In the genomic region with DNA sequence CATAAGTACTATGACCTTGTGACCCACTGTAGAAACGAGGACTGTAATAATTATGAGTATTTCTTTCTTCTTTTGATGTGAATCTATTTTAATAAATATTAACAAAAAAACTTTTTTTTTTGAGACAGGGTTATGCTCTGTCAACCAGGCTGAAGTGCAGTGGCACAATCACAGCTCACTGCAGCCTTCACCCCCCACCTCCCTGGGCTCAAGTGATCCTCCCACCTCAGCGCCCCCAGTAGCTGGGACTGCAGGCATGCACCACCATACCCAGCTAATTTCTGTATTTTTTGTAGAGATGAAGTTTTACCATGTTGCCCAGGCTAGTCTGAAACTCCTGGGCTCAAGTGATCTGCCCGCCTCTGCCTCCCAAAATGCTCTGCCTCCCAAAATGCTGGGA, we compare ENCODE assay signal across 20 cellular contexts. TPM values are rescaled to one million over a fixed set of nuclear protein-coding genes. Genes with fewer than 3 reads are reported as not detected.
DNase-seq lines count a peak whose midpoint lies in the region; ATAC-seq, FAIRE-seq and TF ChIP-seq lines count a peak whose summit lies in the region.
"Had no signal": no experiment of that assay in that cellular context is flagged by ENCODE, and none has a peak within 500 bp of the region (broad histone marks: within the 10 kb centered on the region; RNA-seq: fewer than 3 reads in every experiment).

No MANE protein-coding gene starts in this region.

- DNase-seq in A549 (ENCODE audit: low read depth in 1 of 2, low spot score in 1 of 2) (no peak), GM23338 (ENCODE audit: low spot score) (no peak), T-helper 17 cell (no peak), memory B cell (ENCODE audit: low spot score in 2 of 2) (no peak), kidney glomerular epithelial cell (lab: John Stamatoyannopoulos, UW) (no peak), mesothelial cell of epicardium (ENCODE audit: low spot score in 2 of 2, unreplicated experiment in 2 of 2) (no peak), GM12892 (ENCODE audit: insufficient read length) (no peak)
- DNase-seq: NCI-H2081 treated with DMSO at 0.1 percent for 48 hours, SIG-M5 had no signal

- TF ChIP-seq POLR2A in A549 (IDR thresholded peaks at IDR 0.05; ENCODE audit: low read length) (no peak), GM12892 (IDR thresholded peaks at IDR 0.05; ENCODE audit: low read depth, low read length) (no peak)

- 31% methylated on average over 3 of the region's 3 CpGs for WGBS in A549 (ENCODE audit: missing lambda C conversion rate)

- POLR2A ChIA-PET in A549 (lab: Yijun Ruan, JAX) = interaction anchor here (0.8 kb wide), 1 partner anchor 74 kb away, joined by 3 read pairs; no protein-coding TSS in a partner anchor

- H3K4me3 Mint-ChIP-seq in GM23338 = no peak overlapping the region
- no peak overlapping the region for H3K4me3 Mint-ChIP-seq in T-helper 17 cell
- H3K4me3 Mint-ChIP-seq in memory B cell = no peak overlapping the region
- no peak overlapping the region for H3K4me3 Mint-ChIP-seq in mesothelial cell of epicardium
- H3K4me3 Mint-ChIP-seq: neural crest cell had no signal

- no peaks in the 10 kb centered on the region for H3K9me3 ChIP-seq in A549
- H3K9me3 ChIP-seq in T-helper 17 cell (ENCODE audit: control insufficient read depth, low read length, poor library complexity, severe bottlenecking) = no peaks in the 10 kb centered on the region
- H3K9me3 ChIP-seq: Caco-2, psoas muscle, uterus had no signal

- H3K36me3 Mint-ChIP-seq in GM23338 (ENCODE audit: low read depth) = peaks cover 2% of the 10 kb centered on the region; the same call in 1 of the 3 replicates
- H3K36me3 Mint-ChIP-seq in T-helper 17 cell (ENCODE audit: low read depth) = no peaks in the 10 kb centered on the region
- H3K36me3 Mint-ChIP-seq in memory B cell = no peaks in the 10 kb centered on the region
- no peaks in the 10 kb centered on the region for H3K36me3 Mint-ChIP-seq in mesothelial cell of epicardium
- H3K36me3 Mint-ChIP-seq: T-cell had no signal

- FAIRE-seq in A549 (lab: Jason Lieb, UNC) (no peak), GM12892 (lab: Jason Lieb, UNC) (no peak)
- FAIRE-seq: A204.1, bronchial epithelial cell, endometrium had no signal

- no peak for TF ChIP-seq RAD21 in A549 (conservative IDR thresholded peaks at IDR 0.05 in 1 of 2, IDR thresholded peaks at IDR 0.05 in 1 of 2)

- CTCF ChIA-PET in A549 (lab: Yijun Ruan, JAX) = interaction anchor here (0.5 to 2.3 kb wide), 27 partner anchors 8 to 233 kb away, joined by 3 to 23 read pairs (median 4); a partner anchor contains a TSS

- H3K27me3 Mint-ChIP-seq in GM23338 (ENCODE audit: insufficient read depth, low read depth, poor library complexity) (peaks cover 6% of the 10 kb centered on the region), T-helper 17 cell (peaks cover 11% of the 10 kb centered on the region), memory B cell (no peaks in the 10 kb centered on the region), mesothelial cell of epicardium (ENCODE audit: low read depth) (no peaks in the 10 kb centered on the region)

- H4K20me1 ChIP-seq in GM23338 (replicated peaks; ENCODE audit: insufficient read depth) = no peaks in the 10 kb centered on the region

- H3K79me2 ChIP-seq in GM23338 (replicated peaks; ENCODE audit: insufficient read depth) = no peaks in the 10 kb centered on the region

- H2AFZ ChIP-seq in GM23338 = no peak overlapping the region

- no peak overlapping the region for H3K4me3 ChIP-seq in A549
- no peak overlapping the region for H3K4me3 ChIP-seq in GM23338
- H3K4me3 ChIP-seq: coronary artery, psoas muscle, uterus had no signal

- H3K36me3 ChIP-seq in GM23338 (ENCODE audit: insufficient read depth) = no peaks in the 10 kb centered on the region; the same call in 1 of the 2 replicates
- H3K36me3 ChIP-seq: uterus had no signal

- H3K9me3 Mint-ChIP-seq in GM23338 (no peaks in the 10 kb centered on the region), memory B cell (no peaks in the 10 kb centered on the region), mesothelial cell of epicardium (no peaks in the 10 kb centered on the region)
- H3K9me3 Mint-ChIP-seq: activated T-cell treated with anti-CD3 and anti-CD28 coated beads, Interleukin-2, amount 50 U/mL, for 4 hours; neural crest cell; T-cell had no signal

- H3K4me2 ChIP-seq in A549 (peak overlapping the region; percentile 69), GM23338 (no peak overlapping the region)

- no peaks in the 10 kb centered on the region for H3K27me3 ChIP-seq in GM23338 (ENCODE audit: insufficient read depth)
- H3K27me3 ChIP-seq: uterus had no signal

- no peak overlapping the region for H3K27ac Mint-ChIP-seq in GM23338
- no peak overlapping the region for H3K27ac Mint-ChIP-seq in T-helper 17 cell
- peak overlapping the region; percentile 58 for H3K27ac Mint-ChIP-seq in memory B cell
- no peak overlapping the region for H3K27ac Mint-ChIP-seq in mesothelial cell of epicardium
- H3K27ac Mint-ChIP-seq: T-cell had no signal

- H3K27ac ChIP-seq in A549 (no peak overlapping the region), GM23338 (ENCODE audit: low read depth) (no peak overlapping the region)
- H3K27ac ChIP-seq: coronary artery, psoas muscle, uterus had no signal

- TF ChIP-seq CTCF in A549 (IDR thresholded peaks at IDR 0.05) (no peak), GM23338 (conservative IDR thresholded peaks at IDR 0.05; ENCODE audit: low read depth in 2 of 2) (no peak; a peak in 1 of 4 replicates), mesothelial cell of epicardium (IDR thresholded peaks at IDR 0.05; ENCODE audit: unreplicated experiment) (no peak)

- H3K4me1 Mint-ChIP-seq in GM23338 (peaks cover 15% of the 10 kb centered on the region), T-helper 17 cell (peaks cover 7% of the 10 kb centered on the region), memory B cell (peaks cover 15% of the 10 kb centered on the region), mesothelial cell of epicardium (peaks cover 7% of the 10 kb centered on the region)

- no peaks in the 10 kb centered on the region for H3F3A ChIP-seq in GM23338 (replicated peaks; ENCODE audit: low read depth)

- H3K4me1 ChIP-seq in A549 (peaks cover 11% of the 10 kb centered on the region; the same call in 2 of the 3 replicates), GM23338 (ENCODE audit: insufficient read depth) (no peaks in the 10 kb centered on the region; the same call in 1 of the 2 replicates)
- H3K4me1 ChIP-seq: Caco-2, psoas muscle, uterus had no signal

- TF ChIP-seq EP300 in A549 (IDR thresholded peaks at IDR 0.05) = no peak

- ATAC-seq in A549 = peak in 1 of 2 experiments; percentile 30; a peak in 2 of 6 replicates
- ATAC-seq in GM23338 = peak; percentile 52
- peak; percentile 21 for ATAC-seq in T-helper 17 cell
- ATAC-seq in memory B cell (ENCODE audit: low read depth) = peak; percentile 27
- ATAC-seq in HG03097 (IDR thresholded peaks at IDR 0.05; ENCODE audit: low FRiP score, unreplicated experiment) = no peak

- H3K9me2 ChIP-seq in GM23338 (ENCODE audit: insufficient read depth) = peaks cover 4% of the 10 kb centered on the region; the same call in 1 of the 2 replicates

TF ChIP-seq in A549, 52 proteins besides CTCF, POLR2A, EP300 and RAD21 (continues in another document):
- TF ChIP-seq PHF8 (IDR thresholded peaks at IDR 0.05; ENCODE audit: borderline replicate concordance, low read depth) (no peak), CBX2 (IDR thresholded peaks at IDR 0.05; ENCODE audit: borderline replicate concordance, low read depth) (no peak), NFE2L2 (conservative IDR thresholded peaks at IDR 0.05; ENCODE audit: low read length) (no peak)
- TF ChIP-seq, protein P1, sequence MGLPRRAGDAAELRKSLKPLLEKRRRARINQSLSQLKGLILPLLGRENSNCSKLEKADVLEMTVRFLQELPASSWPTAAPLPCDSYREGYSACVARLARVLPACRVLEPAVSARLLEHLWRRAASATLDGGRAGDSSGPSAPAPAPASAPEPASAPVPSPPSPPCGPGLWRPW (IDR thresholded peaks at IDR 0.05) = no peak

RNA-seq across cellular contexts. Expression of a gene that starts 32.6 kb away (rescaled TPM):
- 42.9 and 45.0 TPM in 2 replicates for polyA plus RNA-seq in A549 (2011; rRNA removed)
- polyA plus RNA-seq in A549 (2012; cell fraction: cytosol; rRNA removed) = 25.0 and 28.2 TPM in 2 replicates
- polyA plus RNA-seq in A549 (2012; cell fraction: nucleus; rRNA removed) = 48.4 and 51.3 TPM in 2 replicates
- 37.5 to 47.6 TPM (median 44.5 TPM) in 3 replicates for polyA plus RNA-seq in A549 (2017; fragmentation: RNase III; extraction: RNeasy Plus Mini Kit Qiagen cat#74134 plus additional on column Dnase treatment)
- 7.3 and 7.4 TPM in 2 replicates for polyA minus RNA-seq in A549 (2011; rRNA and poly(A)+ RNA removed)
- total RNA-seq in GM23338 (2014; rRNA removed; shearing (Covaris generic)) = 52.1 and 55.0 TPM in 2 replicates
- polyA plus RNA-seq in GM23338 (2016; fragmentation: Nextera tagmentation; extraction: Ambion mirVana) = 46.6 and 52.6 TPM in 2 replicates
- total RNA-seq in T-helper 17 cell = 10 to 100 TPM; 17.7 to 21.9 TPM
- 45.6 to 49.1 TPM (median 48.2 TPM) in 3 replicates for total RNA-seq in mesothelial cell of epicardium
- polyA plus RNA-seq in GM12892 (2012; ENCODE audit: missing spikeins) = 49.7 TPM

RNA-seq across cellular contexts. Expression of a gene that starts 49.6 kb away (rescaled TPM):
- 13.5 and 16.9 TPM in 2 replicates for polyA plus RNA-seq in A549 (2011; rRNA removed)
- 4.5 and 4.6 TPM in 2 replicates for polyA plus RNA-seq in A549 (2012; cell fraction: cytosol; rRNA removed)
- polyA plus RNA-seq in A549 (2012; cell fraction: nucleus; rRNA removed) = 3.7 and 5.9 TPM in 2 replicates
- polyA plus RNA-seq in A549 (2017; fragmentation: RNase III; extraction: RNeasy Plus Mini Kit Qiagen cat#74134 plus additional on column Dnase treatment) = 19.9 to 20.7 TPM (median 20.3 TPM) in 3 replicates
- polyA minus RNA-seq in A549 (2011; rRNA and poly(A)+ RNA removed) = 6.9 and 7.2 TPM in 2 replicates
- 18.5 and 23.7 TPM in 2 replicates for total RNA-seq in GM23338 (2014; rRNA removed; shearing (Covaris generic))
- 32.0 and 32.2 TPM in 2 replicates for polyA plus RNA-seq in GM23338 (2016; fragmentation: Nextera tagmentation; extraction: Ambion mirVana)
- total RNA-seq in T-helper 17 cell = 10 to 100 TPM; 14.0 to 19.6 TPM
- 22.5 to 23.1 TPM (median 23.0 TPM) in 3 replicates for total RNA-seq in mesothelial cell of epicardium
- 18.5 TPM for polyA plus RNA-seq in GM12892 (2012; ENCODE audit: missing spikeins)
